In the genomic region with DNA sequence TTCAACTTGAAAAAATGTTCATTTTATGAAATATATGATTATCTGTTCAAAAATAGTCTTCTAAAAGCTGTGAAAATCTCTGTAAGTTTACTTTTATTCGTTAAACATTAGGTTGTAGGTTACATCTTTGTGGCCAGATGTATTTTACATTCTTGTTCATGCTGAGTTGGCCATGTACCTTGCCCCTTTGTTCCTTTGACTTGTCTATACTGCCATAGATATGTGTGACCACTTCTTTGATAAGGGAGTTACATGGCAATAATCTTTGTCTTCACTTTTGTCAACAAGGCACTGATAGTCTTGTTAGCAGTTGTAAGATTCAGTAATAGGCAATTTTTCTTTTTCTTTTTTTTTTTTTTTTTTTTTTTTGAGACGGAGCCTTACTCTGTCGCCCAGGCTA, we compare ENCODE assay signal across 26 cellular contexts.
"Had no signal": no experiment of that assay in that cellular context is flagged by ENCODE, and none has a peak within 500 bp of the region (broad histone marks: within the 10 kb centered on the region; RNA-seq: fewer than 3 reads in every experiment).

No MANE protein-coding gene starts in this region.

- ATAC-seq: left ventricle myocardium superior; lower lobe of right lung; naive thymus-derived CD8-positive, alpha-beta T cell; sciatic nerve; stimulated activated naive B cell treated with anti-CD40 and anti-IgM and Interleukin-4, amounts not matched to agents 10 μg/mL and 1 μg/mL and 100 μg/mL, for 72 hours; stimulated activated naive CD8-positive, alpha-beta T cell treated with anti-CD3 and anti-CD28 coated beads, Interleukin-15, Interleukin-2, amounts not matched to agents 100 U/mL and 50 U/mL, for 24 hours; upper lobe of right lung had no signal

- H3K27ac ChIP-seq: lower lobe of right lung, right atrium auricular region, skin epidermis, stomach, thoracic aorta, tibial artery, upper lobe of right lung had no signal

- H3K9me3 Mint-ChIP-seq: immature natural killer cell; naive thymus-derived CD8-positive, alpha-beta T cell; nephron; neural crest cell; stimulated activated naive B cell treated with anti-CD40 and anti-IgM and Interleukin-4, amounts not matched to agents 10 μg/mL and 1 μg/mL and 100 μg/mL, for 72 hours had no signal

- DNase-seq: hypothalamus; immature natural killer cell; left ventricle myocardium superior; lower lobe of right lung; mammary epithelial cell; mesenchymal stem cell; naive thymus-derived CD8-positive, alpha-beta T cell; nucleus accumbens; stimulated activated CD4-positive, alpha-beta T cell treated with anti-CD3 and anti-CD28 coated beads, Interleukin-1b, Interleukin-23, amount 100 ng/mL, for 48 hours; stimulated activated CD4-positive, alpha-beta T cell treated with anti-CD3 and anti-CD28 coated beads, Interleukin-2, amount 100 ng/mL, for 48 hours; stimulated activated naive B cell treated with anti-CD40 and anti-IgM and Interleukin-4, amounts not matched to agents 10 μg/mL and 1 μg/mL and 100 μg/mL, for 72 hours; stimulated activated naive CD8-positive, alpha-beta T cell treated with anti-CD3 and anti-CD28 coated beads, Interleukin-15, Interleukin-2, amounts not matched to agents 100 U/mL and 50 U/mL, for 24 hours; stomach; tibial artery; trophoblast cell had no signal

- H3K27me3 ChIP-seq: right atrium auricular region, stomach, tibial artery, upper lobe of right lung had no signal

- FAIRE-seq: islet of Langerhans, kidney, urothelium cell line had no signal

- H3K27ac Mint-ChIP-seq: immature natural killer cell; naive thymus-derived CD8-positive, alpha-beta T cell; nephron; progenitor cell of endocrine pancreas; stimulated activated naive B cell treated with anti-CD40 and anti-IgM and Interleukin-4, amounts not matched to agents 10 μg/mL and 1 μg/mL and 100 μg/mL, for 72 hours had no signal

- H3K4me3 ChIP-seq: lower lobe of right lung, right atrium auricular region, skin epidermis, stomach, thoracic aorta, tibial artery, upper lobe of right lung had no signal

- H3K9me3 ChIP-seq: lower lobe of right lung, right atrium auricular region, stomach, thoracic aorta, tibial artery, upper lobe of right lung had no signal

- H3K4me1 ChIP-seq: lower lobe of right lung, upper lobe of right lung had no signal
